In genomic region chr21:36429672-36430546, GRCh38 we compare ENCODE assay signal across 8 cellular contexts. TPM values are rescaled to one million over a fixed set of nuclear protein-coding genes. Genes with fewer than 3 reads are reported as not detected.
DNase-seq lines count a peak whose midpoint lies in the region; ATAC-seq and TF ChIP-seq lines count a peak whose summit lies in the region.

No MANE protein-coding gene starts in this region.

- no peaks in the 10 kb centered on the region for H3K9me3 Mint-ChIP-seq in nephron
- H3K9me3 Mint-ChIP-seq in stimulated activated naive CD8-positive, alpha-beta T cell treated with anti-CD3 and anti-CD28 coated beads, Interleukin-15, amount 100 ng/mL, for 72 hours = no peaks in the 10 kb centered on the region

- H3K27me3 Mint-ChIP-seq in nephron (ENCODE audit: low read depth) = peaks cover 13% of the 10 kb centered on the region
- peaks cover 54% of the 10 kb centered on the region for H3K27me3 Mint-ChIP-seq in stimulated activated naive CD8-positive, alpha-beta T cell treated with anti-CD3 and anti-CD28 coated beads, Interleukin-15, amount 100 ng/mL, for 72 hours

- H3K36me3 Mint-ChIP-seq in nephron (ENCODE audit: low read depth) = no peaks in the 10 kb centered on the region

- 23 to 28% methylated on average over 27 to 28 of the region's 28 CpGs for WGBS in esophagus, 2 donors

- H3K9me3 ChIP-seq in esophagus (ENCODE audit: control insufficient read depth in 2 of 2, insufficient read depth in 1 of 2, low read depth in 1 of 2, low read length in 1 of 2) = no peaks in the 10 kb centered on the region

- peaks cover 0 to 6% of the 10 kb centered on the region in 2 donors for H3K4me1 ChIP-seq in esophagus (ENCODE audit: control insufficient read depth in 2 of 2, insufficient read depth in 2 of 2, low read length in 1 of 2)

- no peak for TF ChIP-seq CTCF in nephron (IDR thresholded peaks at IDR 0.05; ENCODE audit: unreplicated experiment in 3 of 3)

- H3K4me3 ChIP-seq in esophagus (ENCODE audit: low read depth in 1 of 2, low read length in 2 of 2) = no peak overlapping the region

- H3K36me3 ChIP-seq in esophagus (ENCODE audit: control insufficient read depth in 2 of 2, insufficient read depth in 2 of 2, low read length in 1 of 2) = no peaks in the 10 kb centered on the region

- peak; percentile 75 for ATAC-seq in HG02970 (IDR thresholded peaks at IDR 0.05; ENCODE audit: low FRiP score, unreplicated experiment)
- ATAC-seq in stimulated activated naive CD8-positive, alpha-beta T cell treated with anti-CD3 and anti-CD28 coated beads, Interleukin-15, amount 100 ng/mL, for 72 hours = peak; percentile 98

- H3K27me3 ChIP-seq in esophagus (ENCODE audit: control insufficient read depth in 1 of 2, insufficient read depth in 2 of 2, low read length in 2 of 2) = no peaks in the 10 kb centered on the region

- DNase-seq in NCI-H82 (lab: John Stamatoyannopoulos, UW) = peak; percentile 74
- no peak for DNase-seq in NCI-H82 treated with DMSO at 0.1 percent for 48 hours (lab: John Stamatoyannopoulos, UW; ENCODE audit: unreplicated experiment)
- DNase-seq in NOMO-1 treated with DMSO at 0.1 percent for 48 hours (lab: John Stamatoyannopoulos, UW; ENCODE audit: unreplicated experiment) = peak; percentile 51
- DNase-seq in activated T-cell treated with anti-CD3 and anti-CD28 coated beads for 1 hour (ENCODE audit: low read depth) = peak; percentile 51
- DNase-seq in stimulated activated naive CD8-positive, alpha-beta T cell treated with anti-CD3 and anti-CD28 coated beads, Interleukin-15, amount 100 ng/mL, for 72 hours = peak; percentile 76 to 86

- H3K27ac Mint-ChIP-seq in nephron = peak overlapping the region; percentile 68 to 88 (median 80)
- peak overlapping the region; percentile 92 to 94 for H3K27ac Mint-ChIP-seq in stimulated activated naive CD8-positive, alpha-beta T cell treated with anti-CD3 and anti-CD28 coated beads, Interleukin-15, amount 100 ng/mL, for 72 hours

- peak overlapping the region; percentile 13 to 66 (median 45) for H3K4me3 Mint-ChIP-seq in nephron
- peak overlapping the region; percentile 73 to 83 for H3K4me3 Mint-ChIP-seq in stimulated activated naive CD8-positive, alpha-beta T cell treated with anti-CD3 and anti-CD28 coated beads, Interleukin-15, amount 100 ng/mL, for 72 hours

- peak overlapping the region; percentile 76 to 90 for H3K27ac ChIP-seq in esophagus (ENCODE audit: low read depth in 2 of 2, low read length in 1 of 2)

- H3K4me1 Mint-ChIP-seq in nephron = peaks cover 23% of the 10 kb centered on the region
- peaks cover 22% of the 10 kb centered on the region for H3K4me1 Mint-ChIP-seq in stimulated activated naive CD8-positive, alpha-beta T cell treated with anti-CD3 and anti-CD28 coated beads, Interleukin-15, amount 100 ng/mL, for 72 hours

RNA-seq across cellular contexts. Expression of gene CHAF1B, which starts 44.7 kb away (rescaled TPM):
- 1 to 10 TPM; 2.1 to 3.2 TPM for polyA plus RNA-seq in esophagus

RNA-seq across cellular contexts. Expression of gene CLDN14, which starts 50.0 kb away (rescaled TPM):
- under 1 TPM in 1 of 2 donors, not detected in 1; 0.04 TPM for polyA plus RNA-seq in esophagus
